ENCODE assay signal across 8 cellular contexts in genomic region chr12:56593909-56594621, GRCh38. TPM values are rescaled to one million over a fixed set of nuclear protein-coding genes. Genes with fewer than 3 reads are reported as not detected.
DNase-seq lines count a peak whose midpoint lies in the region; ATAC-seq, FAIRE-seq and TF ChIP-seq lines count a peak whose summit lies in the region.

No MANE protein-coding gene starts in this region.

- no peak overlapping the region for H3K4me2 ChIP-seq in OCI-LY1 (ENCODE audit: low read length)

- peak; percentile 59 to 72 for ATAC-seq in natural killer cell treated with Interleukin-12 subunit alpha and Interleukin-12 subunit beta and Interleukin-15 and Interleukin-18, amount 100 ng/mL, for 72 hours
- no peak for ATAC-seq in GM18505 (IDR thresholded peaks at IDR 0.05; ENCODE audit: unreplicated experiment)

- TF ChIP-seq EP300 in esophagus muscularis mucosa (IDR thresholded peaks at IDR 0.05): no peak

- H4K20me1 ChIP-seq in OCI-LY1 (ENCODE audit: insufficient read depth, low read length): no peaks in the 10 kb centered on the region

- peak overlapping the region in 1 of 2 donors; percentile 60 for H3K27ac Mint-ChIP-seq in natural killer cell treated with Interleukin-12 subunit alpha and Interleukin-12 subunit beta and Interleukin-15 and Interleukin-18, amount 100 ng/mL, for 72 hours
- H3K27ac Mint-ChIP-seq in stimulated activated naive CD8-positive, alpha-beta T cell treated with anti-CD3 and anti-CD28 coated beads, Interleukin-15, Interleukin-2, amounts not matched to agents 100 ng/mL and 50 ng/mL, for 24 hours: peak overlapping the region; percentile 68

- H3K9me3 ChIP-seq in OCI-LY1 (ENCODE audit: low read length): no peaks in the 10 kb centered on the region
- H3K9me3 ChIP-seq in esophagus muscularis mucosa: no peaks in the 10 kb centered on the region

- no peaks in the 10 kb centered on the region for H3K79me2 ChIP-seq in OCI-LY1 (ENCODE audit: insufficient read depth, low read length)

- H3K4me1 Mint-ChIP-seq in natural killer cell treated with Interleukin-12 subunit alpha and Interleukin-12 subunit beta and Interleukin-15 and Interleukin-18, amount 100 ng/mL, for 72 hours (ENCODE audit: low read depth in 2 of 2): peaks cover 0 to 14% of the 10 kb centered on the region in 2 donors
- no peaks in the 10 kb centered on the region for H3K4me1 Mint-ChIP-seq in stimulated activated naive CD8-positive, alpha-beta T cell treated with anti-CD3 and anti-CD28 coated beads, Interleukin-15, Interleukin-2, amounts not matched to agents 100 ng/mL and 50 ng/mL, for 24 hours (ENCODE audit: low read depth)

- H3K9me3 Mint-ChIP-seq in natural killer cell treated with Interleukin-12 subunit alpha and Interleukin-12 subunit beta and Interleukin-15 and Interleukin-18, amount 100 ng/mL, for 72 hours: no peaks in the 10 kb centered on the region
- no peaks in the 10 kb centered on the region for H3K9me3 Mint-ChIP-seq in stimulated activated naive CD8-positive, alpha-beta T cell treated with anti-CD3 and anti-CD28 coated beads, Interleukin-15, Interleukin-2, amounts not matched to agents 100 ng/mL and 50 ng/mL, for 24 hours

- DNase-seq in D721Med (ENCODE audit: insufficient read length, low spot score) (peak; percentile 62), HS-27A (ENCODE audit: low read depth) (peak; percentile 39), activated T-cell treated with anti-CD3 and anti-CD28 coated beads for 48 hours (ENCODE audit: low read depth) (peak; percentile 46), esophagus muscularis mucosa (ENCODE audit: extremely low spot score) (no peak)
- DNase-seq in natural killer cell treated with Interleukin-12 subunit alpha and Interleukin-12 subunit beta and Interleukin-15 and Interleukin-18, amount 100 ng/mL, for 72 hours (ENCODE audit: low spot score): peak; percentile 70

- H3K27me3 ChIP-seq in OCI-LY1 (ENCODE audit: insufficient read depth, low read length) (no peaks in the 10 kb centered on the region), esophagus muscularis mucosa (peaks cover 0 to 2% (median 0%) of the 10 kb centered on the region in 4 donors)

- TF ChIP-seq CTCF in D721Med (IDR thresholded peaks at IDR 0.05; ENCODE audit: insufficient read depth, missing control alignments): peak; percentile 82
- TF ChIP-seq CTCF in OCI-LY1 (IDR thresholded peaks at IDR 0.05; ENCODE audit: low read length): peak; percentile 85
- TF ChIP-seq CTCF in esophagus muscularis mucosa (IDR thresholded peaks at IDR 0.05): peak; percentile 75 to 86 (median 79)

- H3K4me3 ChIP-seq in OCI-LY1 (ENCODE audit: low read depth, low read length, poor library complexity, severe bottlenecking) (no peak overlapping the region), esophagus muscularis mucosa (no peak overlapping the region)

- 35% methylated on average over 8 of the region's 8 CpGs for WGBS in esophagus muscularis mucosa

- no peak overlapping the region for H3K9ac ChIP-seq in OCI-LY1 (ENCODE audit: low read length)

- no peaks in the 10 kb centered on the region for H3K27me3 Mint-ChIP-seq in natural killer cell treated with Interleukin-12 subunit alpha and Interleukin-12 subunit beta and Interleukin-15 and Interleukin-18, amount 100 ng/mL, for 72 hours
- H3K27me3 Mint-ChIP-seq in stimulated activated naive CD8-positive, alpha-beta T cell treated with anti-CD3 and anti-CD28 coated beads, Interleukin-15, Interleukin-2, amounts not matched to agents 100 ng/mL and 50 ng/mL, for 24 hours: no peaks in the 10 kb centered on the region

- H3K27ac ChIP-seq in OCI-LY1 (ENCODE audit: low read depth, low read length, poor library complexity, severe bottlenecking): no peak overlapping the region
- H3K27ac ChIP-seq in esophagus muscularis mucosa (replicated peaks in 1 of 4): peak overlapping the region; percentile 64 to 78 (median 71)

- H3K36me3 ChIP-seq in OCI-LY1 (ENCODE audit: insufficient read depth, low read length): peaks cover 28% of the 10 kb centered on the region
- H3K36me3 ChIP-seq in esophagus muscularis mucosa: peaks cover 14 to 76% (median 56%) of the 10 kb centered on the region in 4 donors

- TF ChIP-seq POLR2A in esophagus muscularis mucosa (IDR thresholded peaks at IDR 0.05; ENCODE audit: low read depth): no peak
- no peak for TF ChIP-seq POLR2A in GM18505 (IDR thresholded peaks at IDR 0.05; ENCODE audit: borderline replicate concordance, extremely low read depth, insufficient read depth, insufficient read length)

- H3K4me1 ChIP-seq in OCI-LY1 (ENCODE audit: insufficient read depth, low read length, severe bottlenecking) (peaks cover 4% of the 10 kb centered on the region), esophagus muscularis mucosa (peaks cover 16 to 37% (median 33%) of the 10 kb centered on the region in 4 donors)

- H3K36me3 Mint-ChIP-seq in natural killer cell treated with Interleukin-12 subunit alpha and Interleukin-12 subunit beta and Interleukin-15 and Interleukin-18, amount 100 ng/mL, for 72 hours: peaks cover 13% of the 10 kb centered on the region
- H3K36me3 Mint-ChIP-seq in stimulated activated naive CD8-positive, alpha-beta T cell treated with anti-CD3 and anti-CD28 coated beads, Interleukin-15, Interleukin-2, amounts not matched to agents 100 ng/mL and 50 ng/mL, for 24 hours (ENCODE audit: low read depth): peaks cover 15% of the 10 kb centered on the region

- no peak overlapping the region for H2AFZ ChIP-seq in OCI-LY1 (ENCODE audit: low read length)

- no peak for FAIRE-seq in D721Med (lab: Jason Lieb, UNC)

- peaks cover 4% of the 10 kb centered on the region; the same call in 1 of the 2 replicates for H3F3A ChIP-seq in OCI-LY1 (ENCODE audit: insufficient read depth, low read length)

- H3K9me2 ChIP-seq in OCI-LY1 (ENCODE audit: low read depth, low read length): no peaks in the 10 kb centered on the region

- intact Hi-C loops in esophagus muscularis mucosa (cut with DNase I): loop anchor here (5.0 kb wide), 1 partner anchor 82 kb away; no protein-coding TSS in a partner anchor

- H3K4me3 Mint-ChIP-seq in natural killer cell treated with Interleukin-12 subunit alpha and Interleukin-12 subunit beta and Interleukin-15 and Interleukin-18, amount 100 ng/mL, for 72 hours: no peak overlapping the region
- no peak overlapping the region for H3K4me3 Mint-ChIP-seq in stimulated activated naive CD8-positive, alpha-beta T cell treated with anti-CD3 and anti-CD28 coated beads, Interleukin-15, Interleukin-2, amounts not matched to agents 100 ng/mL and 50 ng/mL, for 24 hours

RNA-seq across cellular contexts. Expression of gene BAZ2A, which starts 36.1 kb away (rescaled TPM):
- total RNA-seq in esophagus muscularis mucosa: 10 to 100 TPM; 45.4 to 65.6 (median 61.5) TPM
- total RNA-seq in natural killer cell treated with Interleukin-12 subunit alpha and Interleukin-12 subunit beta and Interleukin-15 and Interleukin-18, amount 100 ng/mL, for 72 hours: 100 to 1,000 TPM; 140 to 153 TPM

RNA-seq across cellular contexts. Expression of gene ATP5F1B, which starts 51.7 kb away (rescaled TPM):
- 100 to 1,000 TPM; 383 to 465 (median 424) TPM for total RNA-seq in esophagus muscularis mucosa
- 100 to 1,000 TPM; 663 to 739 TPM for total RNA-seq in natural killer cell treated with Interleukin-12 subunit alpha and Interleukin-12 subunit beta and Interleukin-15 and Interleukin-18, amount 100 ng/mL, for 72 hours
